In genomic region chr15:77602800-77603199, GRCh38 we compare ENCODE assay signal across 20 cellular contexts. TPM values are rescaled to one million over a fixed set of nuclear protein-coding genes. Genes with fewer than 3 reads are reported as not detected.
"Had no signal": no experiment of that assay in that cellular context is flagged by ENCODE, and none has a peak within 500 bp of the region (broad histone marks: within the 10 kb centered on the region; RNA-seq: fewer than 3 reads in every experiment).

No MANE protein-coding gene starts in this region.

- H3K27ac ChIP-seq: SJSA1 had no signal

- DNase-seq: Karpas-422, KG1, MG63, NCI-H1092, NCI-H1105 treated with DMSO at 0.1 percent for 48 hours, NCI-H1417 treated with DMSO at 0.1 percent for 48 hours, NCI-H187, NCI-H2029, NCI-H2081 treated with DMSO at 0.1 percent for 48 hours, NCI-H2171, NCI-H226, NCI-H510A, NCI-H524 treated with DMSO at 0.1 percent for 48 hours, NCI-H774, Right ventricle myocardium superior, RPMI8226, SIG-M5 had no signal

- H3K27me3 ChIP-seq: MG63, SJSA1 had no signal

- H3K9me3 ChIP-seq: MG63, SJSA1 had no signal

- H3K4me3 ChIP-seq: MG63, SJSA1, SK-N-MC had no signal

- H3K36me3 ChIP-seq: MG63, SJSA1 had no signal

RNA-seq across cellular contexts. Expression of gene LINGO1, which starts 29.9 kb away (rescaled TPM):
- total RNA-seq: IMR-90, SJSA1 had no signal
